ENCODE assay signal across 1 cellular context in the genomic region with DNA sequence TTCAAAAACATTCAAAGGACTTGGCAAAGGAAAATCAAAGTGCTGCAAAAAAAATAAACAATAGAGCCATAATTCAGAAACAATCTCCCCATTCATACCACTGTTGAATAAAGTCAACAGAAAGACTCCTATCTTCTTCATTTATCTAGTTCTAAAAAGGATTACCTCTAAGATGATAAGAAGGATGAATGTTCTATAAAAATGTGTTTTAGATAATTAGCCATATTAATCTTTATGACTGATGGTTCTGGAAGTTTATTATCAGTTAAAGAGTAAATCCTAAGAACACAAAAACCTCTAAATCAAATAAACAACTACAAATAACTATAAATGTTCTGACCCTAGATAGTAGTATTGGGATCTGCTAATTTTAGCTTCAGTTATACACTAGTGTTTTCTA.
TF ChIP-seq lines count a peak whose summit lies in the region.

No MANE protein-coding gene starts in this region.

TF ChIP-seq in SK-N-SH treated with all-trans-retinoic acid at 6 μM for 48 hours, 23 proteins besides CTCF, POLR2A, EP300 and RAD21 (continued from another document):
- TF ChIP-seq, protein P1, sequence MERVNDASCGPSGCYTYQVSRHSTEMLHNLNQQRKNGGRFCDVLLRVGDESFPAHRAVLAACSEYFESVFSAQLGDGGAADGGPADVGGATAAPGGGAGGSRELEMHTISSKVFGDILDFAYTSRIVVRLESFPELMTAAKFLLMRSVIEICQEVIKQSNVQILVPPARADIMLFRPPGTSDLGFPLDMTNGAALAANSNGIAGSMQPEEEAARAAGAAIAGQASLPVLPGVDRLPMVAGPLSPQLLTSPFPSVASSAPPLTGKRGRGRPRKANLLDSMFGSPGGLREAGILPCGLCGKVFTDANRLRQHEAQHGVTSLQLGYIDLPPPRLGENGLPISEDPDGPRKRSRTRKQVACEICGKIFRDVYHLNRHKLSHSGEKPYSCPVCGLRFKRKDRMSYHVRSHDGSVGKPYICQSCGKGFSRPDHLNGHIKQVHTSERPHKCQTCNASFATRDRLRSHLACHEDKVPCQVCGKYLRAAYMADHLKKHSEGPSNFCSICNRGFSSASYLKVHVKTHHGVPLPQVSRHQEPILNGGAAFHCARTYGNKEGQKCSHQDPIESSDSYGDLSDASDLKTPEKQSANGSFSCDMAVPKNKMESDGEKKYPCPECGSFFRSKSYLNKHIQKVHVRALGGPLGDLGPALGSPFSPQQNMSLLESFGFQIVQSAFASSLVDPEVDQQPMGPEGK (CRISPR knock-in tag; IDR thresholded peaks at IDR 0.05; ENCODE audit: borderline replicate concordance): no peak
- no peak for TF ChIP-seq RARB (CRISPR knock-in tag; IDR thresholded peaks at IDR 0.05)
- no peak for TF ChIP-seq ZC3H10 (CRISPR knock-in tag; IDR thresholded peaks at IDR 0.05)
- no peak for TF ChIP-seq PPARA (CRISPR knock-in tag; IDR thresholded peaks at IDR 0.05; ENCODE audit: borderline replicate concordance)
- peak; percentile 66 for TF ChIP-seq ISL1 (CRISPR knock-in tag; IDR thresholded peaks at IDR 0.05)
- TF ChIP-seq ZNF565 (CRISPR knock-in tag; conservative IDR thresholded peaks at IDR 0.05; ENCODE audit: low read depth): no peak
- TF ChIP-seq, protein P2, sequence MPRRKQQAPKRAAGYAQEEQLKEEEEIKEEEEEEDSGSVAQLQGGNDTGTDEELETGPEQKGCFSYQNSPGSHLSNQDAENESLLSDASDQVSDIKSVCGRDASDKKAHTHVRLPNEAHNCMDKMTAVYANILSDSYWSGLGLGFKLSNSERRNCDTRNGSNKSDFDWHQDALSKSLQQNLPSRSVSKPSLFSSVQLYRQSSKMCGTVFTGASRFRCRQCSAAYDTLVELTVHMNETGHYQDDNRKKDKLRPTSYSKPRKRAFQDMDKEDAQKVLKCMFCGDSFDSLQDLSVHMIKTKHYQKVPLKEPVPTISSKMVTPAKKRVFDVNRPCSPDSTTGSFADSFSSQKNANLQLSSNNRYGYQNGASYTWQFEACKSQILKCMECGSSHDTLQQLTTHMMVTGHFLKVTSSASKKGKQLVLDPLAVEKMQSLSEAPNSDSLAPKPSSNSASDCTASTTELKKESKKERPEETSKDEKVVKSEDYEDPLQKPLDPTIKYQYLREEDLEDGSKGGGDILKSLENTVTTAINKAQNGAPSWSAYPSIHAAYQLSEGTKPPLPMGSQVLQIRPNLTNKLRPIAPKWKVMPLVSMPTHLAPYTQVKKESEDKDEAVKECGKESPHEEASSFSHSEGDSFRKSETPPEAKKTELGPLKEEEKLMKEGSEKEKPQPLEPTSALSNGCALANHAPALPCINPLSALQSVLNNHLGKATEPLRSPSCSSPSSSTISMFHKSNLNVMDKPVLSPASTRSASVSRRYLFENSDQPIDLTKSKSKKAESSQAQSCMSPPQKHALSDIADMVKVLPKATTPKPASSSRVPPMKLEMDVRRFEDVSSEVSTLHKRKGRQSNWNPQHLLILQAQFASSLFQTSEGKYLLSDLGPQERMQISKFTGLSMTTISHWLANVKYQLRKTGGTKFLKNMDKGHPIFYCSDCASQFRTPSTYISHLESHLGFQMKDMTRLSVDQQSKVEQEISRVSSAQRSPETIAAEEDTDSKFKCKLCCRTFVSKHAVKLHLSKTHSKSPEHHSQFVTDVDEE (CRISPR knock-in tag; IDR thresholded peaks at IDR 0.05): no peak
- TF ChIP-seq TCF4 (CRISPR knock-in tag; IDR thresholded peaks at IDR 0.05; ENCODE audit: borderline replicate concordance): peak; percentile 45; the same call in 1 of the 2 replicates
- TF ChIP-seq ZFP3 (CRISPR knock-in tag; IDR thresholded peaks at IDR 0.05): no peak
- no peak for TF ChIP-seq TOX (CRISPR knock-in tag; IDR thresholded peaks at IDR 0.05; ENCODE audit: borderline replicate concordance)
- TF ChIP-seq CSDC2 (CRISPR knock-in tag; IDR thresholded peaks at IDR 0.05): no peak
- TF ChIP-seq GLIS3 (CRISPR knock-in tag; IDR thresholded peaks at IDR 0.05): no peak
- no peak for TF ChIP-seq OSR1 (CRISPR knock-in tag; IDR thresholded peaks at IDR 0.05)
